2 cellular contexts compared by ENCODE assay signal in genomic region chr19:5799247-5800241, GRCh38.
TF ChIP-seq lines count a peak whose summit lies in the region.

No MANE protein-coding gene starts in this region.

TF ChIP-seq in K562, 482 proteins besides CTCF, POLR2A, EP300 and RAD21 (continues in another document):
- peak; percentile 98 for TF ChIP-seq SMARCA4 (IDR thresholded peaks at IDR 0.05)
- TF ChIP-seq TCF3 (CRISPR knock-in tag; IDR thresholded peaks at IDR 0.05): peak; percentile 99
- no peak for TF ChIP-seq HOXB6 (CRISPR knock-in tag; IDR thresholded peaks at IDR 0.05; ENCODE audit: borderline replicate concordance)
- no peak for TF ChIP-seq SFPQ (IDR thresholded peaks at IDR 0.05; ENCODE audit: low read depth, low read length)
- TF ChIP-seq HDAC6 (IDR thresholded peaks at IDR 0.05; ENCODE audit: low read depth, low read length): no peak
- peak; percentile 35 for TF ChIP-seq DACH1 (IDR thresholded peaks at IDR 0.05; ENCODE audit: partially characterized antibody)
- TF ChIP-seq HOMEZ (CRISPR knock-in tag; IDR thresholded peaks at IDR 0.05): no peak
- TF ChIP-seq HNRNPH1 (optimal IDR thresholded peaks at IDR 0.05; ENCODE audit: low read depth, low read length): no peak
- no peak for TF ChIP-seq ETS2 (tag; IDR thresholded peaks at IDR 0.05; ENCODE audit: borderline replicate concordance, poor library complexity, severe bottlenecking)
- no peak for TF ChIP-seq HMBOX1 (IDR thresholded peaks at IDR 0.05)
- 0 out of 2 replicates have a peak, but pooled peaks have one; percentile 34 for TF ChIP-seq ELF1 (tag; IDR thresholded peaks at IDR 0.05)
- no peak for TF ChIP-seq ZBTB12 (CRISPR knock-in tag; IDR thresholded peaks at IDR 0.05)
- TF ChIP-seq UBTF (IDR thresholded peaks at IDR 0.05; ENCODE audit: borderline replicate concordance in 1 of 2, low read depth in 2 of 2, low read length in 2 of 2): peak in 1 of 2 experiments; percentile 72; a peak in 1 of 4 replicates
- TF ChIP-seq MCM5 (IDR thresholded peaks at IDR 0.05; ENCODE audit: low read depth): no peak
- no peak for TF ChIP-seq ARID2 (IDR thresholded peaks at IDR 0.05)
- no peak for TF ChIP-seq ATF2 (CRISPR knock-in tag; IDR thresholded peaks at IDR 0.05)

TF ChIP-seq in liver, 16 proteins besides CTCF, POLR2A, EP300 and RAD21:
- TF ChIP-seq SP1 (IDR thresholded peaks at IDR 0.05) (peak; percentile 41), RXRA (IDR thresholded peaks at IDR 0.05) (peak; percentile 54 to 57), REST (IDR thresholded peaks at IDR 0.05) (no peak), HNF4A (conservative IDR thresholded peaks at IDR 0.05) (peak in 1 of 2 donors; percentile 40)
